In genomic region chr1:39833121-39833520, GRCh38 we compare ENCODE assay signal across 19 cellular contexts. TPM values are rescaled to one million over a fixed set of nuclear protein-coding genes. Genes with fewer than 3 reads are reported as not detected.
DNase-seq lines count a peak whose midpoint lies in the region; ATAC-seq and TF ChIP-seq lines count a peak whose summit lies in the region.
"Had no signal": no experiment of that assay in that cellular context is flagged by ENCODE, and none has a peak within 500 bp of the region (broad histone marks: within the 10 kb centered on the region; RNA-seq: fewer than 3 reads in every experiment).

No MANE protein-coding gene starts in this region.

- TF ChIP-seq CTCF in fibroblast of villous mesenchyme (IDR thresholded peaks at IDR 0.05; ENCODE audit: insufficient read depth, low read depth, low read length) (no peak), thyroid gland (IDR thresholded peaks at IDR 0.05) (no peak)

- H3K36me3 Mint-ChIP-seq in natural killer cell treated with Interleukin-12 subunit alpha and Interleukin-12 subunit beta and Interleukin-15 and Interleukin-18, amount 100 ng/mL, for 72 hours: no peaks in the 10 kb centered on the region

- H3K9me3 Mint-ChIP-seq in natural killer cell treated with Interleukin-12 subunit alpha and Interleukin-12 subunit beta and Interleukin-15 and Interleukin-18, amount 100 ng/mL, for 72 hours: no peaks in the 10 kb centered on the region

- no peak for TF ChIP-seq POLR2A in thyroid gland (IDR thresholded peaks at IDR 0.05)

- H3K9ac ChIP-seq in BLaER1 treated with 17β-estradiol and CSF1 and Interleukin-3, amounts not matched to agents 10 nM and 100 nM: peak overlapping the region in 3 of 11 experiments; percentile 31 to 45 (median 37); a peak in 2 of 22 replicates
- no peak overlapping the region for H3K9ac ChIP-seq in adipocyte (ENCODE audit: low read length)

- no peak for ATAC-seq in HG02571 (IDR thresholded peaks at IDR 0.05; ENCODE audit: unreplicated experiment)
- ATAC-seq in natural killer cell treated with Interleukin-12 subunit alpha and Interleukin-12 subunit beta and Interleukin-15 and Interleukin-18, amount 100 ng/mL, for 72 hours: no peak

- no peak overlapping the region for H3K27ac Mint-ChIP-seq in natural killer cell treated with Interleukin-12 subunit alpha and Interleukin-12 subunit beta and Interleukin-15 and Interleukin-18, amount 100 ng/mL, for 72 hours
- H3K27ac Mint-ChIP-seq: B cell had no signal

- H3K4me3 ChIP-seq in BLaER1 treated with 17β-estradiol and CSF1 and Interleukin-3, amounts not matched to agents 10 nM and 100 nM: no peak overlapping the region
- no peak overlapping the region for H3K4me3 ChIP-seq in adipocyte (ENCODE audit: low read length)
- no peak overlapping the region for H3K4me3 ChIP-seq in fibroblast of villous mesenchyme (ENCODE audit: low read depth, low read length)
- H3K4me3 ChIP-seq in thyroid gland (replicated peaks in 1 of 3): no peak overlapping the region
- H3K4me3 ChIP-seq: PC-9, SJSA1 had no signal

- peak overlapping the region in 5 of 11 experiments; percentile 66 to 93 (median 71); a peak in 10 of 22 replicates for H3K4me2 ChIP-seq in BLaER1 treated with 17β-estradiol and CSF1 and Interleukin-3, amounts not matched to agents 10 nM and 100 nM
- H3K4me2 ChIP-seq: PC-9 had no signal

- H3K4me3 Mint-ChIP-seq in natural killer cell treated with Interleukin-12 subunit alpha and Interleukin-12 subunit beta and Interleukin-15 and Interleukin-18, amount 100 ng/mL, for 72 hours: no peak overlapping the region
- H3K4me3 Mint-ChIP-seq: B cell; CD4-positive, alpha-beta memory T cell had no signal

- H3K4me1 ChIP-seq in BLaER1 treated with 17β-estradiol and CSF1 and Interleukin-3, amounts not matched to agents 10 nM and 100 nM: peaks cover 0 to 45% (median 10%) of the 10 kb centered on the region in 10 experiments; a peak in 10 of 20 replicates
- no peaks in the 10 kb centered on the region for H3K4me1 ChIP-seq in adipocyte (ENCODE audit: control insufficient read depth, insufficient read depth, low read length)
- no peaks in the 10 kb centered on the region for H3K4me1 ChIP-seq in thyroid gland

- DNase-seq in EH (ENCODE audit: low read depth) (peak; percentile 43), adipocyte (ENCODE audit: low read depth) (peak; percentile 16), fibroblast of villous mesenchyme (ENCODE audit: low read depth) (peak; percentile 37), thyroid gland (no peak)
- DNase-seq in natural killer cell treated with Interleukin-12 subunit alpha and Interleukin-12 subunit beta and Interleukin-15 and Interleukin-18, amount 100 ng/mL, for 72 hours (ENCODE audit: low spot score): no peak
- DNase-seq: ACHN; CD4-positive, alpha-beta memory T cell; DND-41; GDM1; GOT3; MM.1S; NCI-H1105; NCI-H1694 treated with DMSO at 0.1 percent for 48 hours; NCI-H345; PC-9 had no signal

- H3K9me3 ChIP-seq in BLaER1 treated with 17β-estradiol and CSF1 and Interleukin-3, amounts not matched to agents 10 nM and 100 nM (replicated peaks in 1 of 11): no peaks in the 10 kb centered on the region
- no peaks in the 10 kb centered on the region for H3K9me3 ChIP-seq in adipocyte (ENCODE audit: control insufficient read depth, low read length)
- no peaks in the 10 kb centered on the region for H3K9me3 ChIP-seq in thyroid gland
- H3K9me3 ChIP-seq: SJSA1 had no signal

- no peaks in the 10 kb centered on the region for H3K4me1 Mint-ChIP-seq in natural killer cell treated with Interleukin-12 subunit alpha and Interleukin-12 subunit beta and Interleukin-15 and Interleukin-18, amount 100 ng/mL, for 72 hours (ENCODE audit: low read depth in 2 of 2)
- H3K4me1 Mint-ChIP-seq: B cell; CD4-positive, alpha-beta memory T cell had no signal

- peak overlapping the region in 6 of 11 experiments; percentile 48 to 82 (median 70); a peak in 11 of 22 replicates for H3K27ac ChIP-seq in BLaER1 treated with 17β-estradiol and CSF1 and Interleukin-3, amounts not matched to agents 10 nM and 100 nM
- no peak overlapping the region for H3K27ac ChIP-seq in thyroid gland
- H3K27ac ChIP-seq: PC-9, SJSA1 had no signal

- peaks cover 7 to 35% (median 21%) of the 10 kb centered on the region in 11 experiments for H3K36me3 ChIP-seq in BLaER1 treated with 17β-estradiol and CSF1 and Interleukin-3, amounts not matched to agents 10 nM and 100 nM
- peaks cover 14% of the 10 kb centered on the region for H3K36me3 ChIP-seq in adipocyte (ENCODE audit: control insufficient read depth, insufficient read depth, low read length, severe bottlenecking)
- peaks cover 0 to 2% of the 10 kb centered on the region in 2 donors for H3K36me3 ChIP-seq in thyroid gland

- no peaks in the 10 kb centered on the region for H3K27me3 ChIP-seq in BLaER1 treated with 17β-estradiol and CSF1 and Interleukin-3, amounts not matched to agents 10 nM and 100 nM
- H3K27me3 ChIP-seq in adipocyte (replicated peaks; ENCODE audit: control insufficient read depth, insufficient read depth, low read length) (no peaks in the 10 kb centered on the region), thyroid gland (no peaks in the 10 kb centered on the region)

- intact Hi-C loops in thyroid gland (cut with DNase I): no loop called here

- H4K20me1 ChIP-seq in BLaER1 treated with 17β-estradiol and CSF1 and Interleukin-3, amounts not matched to agents 10 nM and 100 nM: no peaks in the 10 kb centered on the region

- 85 to 88% methylated on average over 2 of the region's 2 CpGs for WGBS in thyroid gland, 2 donors

- H3K27me3 Mint-ChIP-seq in natural killer cell treated with Interleukin-12 subunit alpha and Interleukin-12 subunit beta and Interleukin-15 and Interleukin-18, amount 100 ng/mL, for 72 hours: peaks cover 16 to 19% of the 10 kb centered on the region in 2 donors

RNA-seq across cellular contexts. Expression of gene BMP8B, which starts 44.5 kb away (rescaled TPM):
- under 0.01 TPM in 1 of 2 replicates, not detected in the other for total RNA-seq in fibroblast of villous mesenchyme
- 10 to 100 TPM in 1 of 4 donors, 1 to 10 TPM in 3; 6.6 to 15.4 (median 8.1) TPM for total RNA-seq in thyroid gland
- 1 to 10 TPM in 1 of 2 donors, under 1 TPM in 1; 0.84 to 1.8 TPM for total RNA-seq in natural killer cell treated with Interleukin-12 subunit alpha and Interleukin-12 subunit beta and Interleukin-15 and Interleukin-18, amount 100 ng/mL, for 72 hours

RNA-seq across cellular contexts. Expression of gene TRIT1, which starts 50.2 kb away (rescaled TPM):
- total RNA-seq in fibroblast of villous mesenchyme: 19.6 and 23.3 TPM in 2 replicates
- 10 to 100 TPM; 22.6 to 35.2 (median 25.3) TPM for total RNA-seq in thyroid gland
- total RNA-seq in natural killer cell treated with Interleukin-12 subunit alpha and Interleukin-12 subunit beta and Interleukin-15 and Interleukin-18, amount 100 ng/mL, for 72 hours: 10 to 100 TPM; 17.8 to 34.3 TPM

Comparison
In these comparisons a context has a peak if more than half of its experiments do, and no peak if none do; other contexts are left out.
1. H3K27ac ChIP-seq: peak in BLaER1 treated with 17β-estradiol and CSF1 and Interleukin-3, amounts not matched to agents 10 nM and 100 nM (6 of 11); none in thyroid gland (0 of 3).
2. DNase-seq: peak in EH (single experiment), adipocyte (single experiment) and fibroblast of villous mesenchyme (single experiment); none in thyroid gland (0 of 2) and natural killer cell treated with Interleukin-12 subunit alpha and Interleukin-12 subunit beta and Interleukin-15 and Interleukin-18, amount 100 ng/mL, for 72 hours (single experiment).